Comparison of ENCODE assay signal across 1 cellular context in the genomic region with DNA sequence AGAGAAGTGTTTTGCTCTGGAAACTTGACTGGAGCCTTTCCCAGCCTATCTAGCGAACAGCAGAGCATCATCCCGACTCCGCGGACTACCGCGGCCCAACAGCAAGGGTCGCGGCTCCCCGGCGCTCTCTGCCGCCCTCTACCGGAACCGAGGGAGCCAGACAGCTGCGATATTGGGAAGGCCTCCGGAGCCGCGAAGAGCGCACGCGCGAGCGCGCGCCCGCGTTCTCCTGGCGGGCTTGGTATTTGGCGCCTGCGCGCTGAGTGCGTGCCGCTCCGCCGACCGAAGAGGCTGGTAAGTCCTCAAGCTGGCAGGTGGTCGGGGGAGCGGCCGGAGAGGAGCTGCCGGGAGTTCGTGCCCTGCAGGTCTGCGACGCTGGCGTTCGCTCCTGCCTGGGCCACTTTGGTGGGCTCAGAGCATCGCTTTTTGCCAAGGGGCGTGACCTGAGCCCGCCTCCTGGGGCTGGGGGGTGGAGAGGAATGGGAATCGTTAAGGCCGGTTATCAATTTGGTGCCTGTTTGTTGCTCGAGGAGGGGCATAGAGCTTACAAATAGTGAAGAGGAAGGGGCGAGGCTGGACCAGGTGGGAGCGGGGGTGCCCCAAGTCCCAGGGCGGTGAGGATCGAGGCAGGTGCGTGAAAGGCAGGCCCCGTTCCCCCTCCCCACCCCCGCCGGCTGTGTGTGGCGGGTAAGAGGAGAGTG.
TF ChIP-seq lines count a peak whose summit lies in the region.

A gene with protein sequence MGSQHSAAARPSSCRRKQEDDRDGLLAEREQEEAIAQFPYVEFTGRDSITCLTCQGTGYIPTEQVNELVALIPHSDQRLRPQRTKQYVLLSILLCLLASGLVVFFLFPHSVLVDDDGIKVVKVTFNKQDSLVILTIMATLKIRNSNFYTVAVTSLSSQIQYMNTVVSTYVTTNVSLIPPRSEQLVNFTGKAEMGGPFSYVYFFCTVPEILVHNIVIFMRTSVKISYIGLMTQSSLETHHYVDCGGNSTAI (plus strand): TSS at position 257 of the 701 bp plus-strand sequence. CDS start 641 bp downstream, outside the sequence.

TF ChIP-seq in HepG2, 621 proteins besides CTCF, POLR2A, EP300 and RAD21 (continued from another document and continues in another):
- TF ChIP-seq ZSCAN5A (CRISPR knock-in tag; IDR thresholded peaks at IDR 0.05; ENCODE audit: borderline replicate concordance) = no peak
- peak; percentile 52; the same call in 1 of the 2 replicates for TF ChIP-seq ELF3 (CRISPR knock-in tag; IDR thresholded peaks at IDR 0.05)
- TF ChIP-seq, protein P1, sequence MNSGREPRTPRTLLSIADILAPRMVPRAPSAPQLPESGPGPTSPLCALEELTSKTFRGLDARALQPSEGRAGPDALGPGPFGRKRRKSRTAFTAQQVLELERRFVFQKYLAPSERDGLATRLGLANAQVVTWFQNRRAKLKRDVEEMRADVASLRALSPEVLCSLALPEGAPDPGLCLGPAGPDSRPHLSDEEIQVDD (CRISPR knock-in tag; IDR thresholded peaks at IDR 0.05; ENCODE audit: borderline replicate concordance) = peak; percentile 71; the same call in 1 of the 2 replicates
- TF ChIP-seq, protein P2, sequence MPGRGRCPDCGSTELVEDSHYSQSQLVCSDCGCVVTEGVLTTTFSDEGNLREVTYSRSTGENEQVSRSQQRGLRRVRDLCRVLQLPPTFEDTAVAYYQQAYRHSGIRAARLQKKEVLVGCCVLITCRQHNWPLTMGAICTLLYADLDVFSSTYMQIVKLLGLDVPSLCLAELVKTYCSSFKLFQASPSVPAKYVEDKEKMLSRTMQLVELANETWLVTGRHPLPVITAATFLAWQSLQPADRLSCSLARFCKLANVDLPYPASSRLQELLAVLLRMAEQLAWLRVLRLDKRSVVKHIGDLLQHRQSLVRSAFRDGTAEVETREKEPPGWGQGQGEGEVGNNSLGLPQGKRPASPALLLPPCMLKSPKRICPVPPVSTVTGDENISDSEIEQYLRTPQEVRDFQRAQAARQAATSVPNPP (CRISPR knock-in tag; IDR thresholded peaks at IDR 0.05) = no peak
- TF ChIP-seq, protein P3, sequence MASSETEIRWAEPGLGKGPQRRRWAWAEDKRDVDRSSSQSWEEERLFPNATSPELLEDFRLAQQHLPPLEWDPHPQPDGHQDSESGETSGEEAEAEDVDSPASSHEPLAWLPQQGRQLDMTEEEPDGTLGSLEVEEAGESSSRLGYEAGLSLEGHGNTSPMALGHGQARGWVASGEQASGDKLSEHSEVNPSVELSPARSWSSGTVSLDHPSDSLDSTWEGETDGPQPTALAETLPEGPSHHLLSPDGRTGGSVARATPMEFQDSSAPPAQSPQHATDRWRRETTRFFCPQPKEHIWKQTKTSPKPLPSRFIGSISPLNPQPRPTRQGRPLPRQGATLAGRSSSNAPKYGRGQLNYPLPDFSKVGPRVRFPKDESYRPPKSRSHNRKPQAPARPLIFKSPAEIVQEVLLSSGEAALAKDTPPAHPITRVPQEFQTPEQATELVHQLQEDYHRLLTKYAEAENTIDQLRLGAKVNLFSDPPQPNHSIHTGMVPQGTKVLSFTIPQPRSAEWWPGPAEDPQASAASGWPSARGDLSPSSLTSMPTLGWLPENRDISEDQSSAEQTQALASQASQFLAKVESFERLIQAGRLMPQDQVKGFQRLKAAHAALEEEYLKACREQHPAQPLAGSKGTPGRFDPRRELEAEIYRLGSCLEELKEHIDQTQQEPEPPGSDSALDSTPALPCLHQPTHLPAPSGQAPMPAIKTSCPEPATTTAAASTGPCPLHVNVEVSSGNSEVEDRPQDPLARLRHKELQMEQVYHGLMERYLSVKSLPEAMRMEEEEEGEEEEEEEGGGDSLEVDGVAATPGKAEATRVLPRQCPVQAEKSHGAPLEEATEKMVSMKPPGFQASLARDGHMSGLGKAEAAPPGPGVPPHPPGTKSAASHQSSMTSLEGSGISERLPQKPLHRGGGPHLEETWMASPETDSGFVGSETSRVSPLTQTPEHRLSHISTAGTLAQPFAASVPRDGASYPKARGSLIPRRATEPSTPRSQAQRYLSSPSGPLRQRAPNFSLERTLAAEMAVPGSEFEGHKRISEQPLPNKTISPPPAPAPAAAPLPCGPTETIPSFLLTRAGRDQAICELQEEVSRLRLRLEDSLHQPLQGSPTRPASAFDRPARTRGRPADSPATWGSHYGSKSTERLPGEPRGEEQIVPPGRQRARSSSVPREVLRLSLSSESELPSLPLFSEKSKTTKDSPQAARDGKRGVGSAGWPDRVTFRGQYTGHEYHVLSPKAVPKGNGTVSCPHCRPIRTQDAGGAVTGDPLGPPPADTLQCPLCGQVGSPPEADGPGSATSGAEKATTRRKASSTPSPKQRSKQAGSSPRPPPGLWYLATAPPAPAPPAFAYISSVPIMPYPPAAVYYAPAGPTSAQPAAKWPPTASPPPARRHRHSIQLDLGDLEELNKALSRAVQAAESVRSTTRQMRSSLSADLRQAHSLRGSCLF (CRISPR knock-in tag; IDR thresholded peaks at IDR 0.05; ENCODE audit: borderline replicate concordance) = no peak
- TF ChIP-seq SP4 (CRISPR knock-in tag; IDR thresholded peaks at IDR 0.05) = peak; percentile 53; the same call in 1 of the 2 replicates
- TF ChIP-seq ZNF362 (CRISPR knock-in tag; IDR thresholded peaks at IDR 0.05; ENCODE audit: borderline replicate concordance) = no peak
- TF ChIP-seq ZNF18 (CRISPR knock-in tag; IDR thresholded peaks at IDR 0.05; ENCODE audit: insufficient replicate concordance) = no peak
- no peak for TF ChIP-seq ZFP1 (CRISPR knock-in tag; IDR thresholded peaks at IDR 0.05)
- TF ChIP-seq ZNF776 (CRISPR knock-in tag; IDR thresholded peaks at IDR 0.05) = no peak
- TF ChIP-seq IRF1 (CRISPR knock-in tag; IDR thresholded peaks at IDR 0.05; ENCODE audit: low read depth) = 0 out of 2 replicates have a peak, but pooled peaks have one; percentile 62
- peak; percentile 64; the same call in 1 of the 2 replicates for TF ChIP-seq PITX1 (CRISPR knock-in tag; IDR thresholded peaks at IDR 0.05)
- no peak for TF ChIP-seq EZH2 (conservative IDR thresholded peaks at IDR 0.05; ENCODE audit: low read depth, low read length)
- peak; percentile 69 for TF ChIP-seq ZFX (CRISPR knock-in tag; IDR thresholded peaks at IDR 0.05; ENCODE audit: low read depth)
- no peak for TF ChIP-seq ZNF431 (CRISPR knock-in tag; IDR thresholded peaks at IDR 0.05; ENCODE audit: borderline replicate concordance, low read depth)
- TF ChIP-seq SMAD1 (CRISPR knock-in tag; IDR thresholded peaks at IDR 0.05; ENCODE audit: borderline replicate concordance, low read depth) = no peak
- no peak for TF ChIP-seq ZNF382 (CRISPR knock-in tag; IDR thresholded peaks at IDR 0.05; ENCODE audit: borderline replicate concordance)
- TF ChIP-seq MXD4 (CRISPR knock-in tag; IDR thresholded peaks at IDR 0.05) = peak; percentile 72; the same call in 1 of the 2 replicates
- no peak for TF ChIP-seq ZNF775 (CRISPR knock-in tag; IDR thresholded peaks at IDR 0.05; ENCODE audit: borderline replicate concordance)
- TF ChIP-seq ATM (IDR thresholded peaks at IDR 0.05; ENCODE audit: borderline replicate concordance) = no peak
- no peak for TF ChIP-seq ZBTB26 (CRISPR knock-in tag; IDR thresholded peaks at IDR 0.05; ENCODE audit: borderline replicate concordance)
- peak; percentile 92 for TF ChIP-seq ZNF781 (CRISPR knock-in tag; IDR thresholded peaks at IDR 0.05; ENCODE audit: borderline replicate concordance, not compliant biosample characterization)
- no peak for TF ChIP-seq RBAK (CRISPR knock-in tag; IDR thresholded peaks at IDR 0.05)
- 0 out of 2 replicates have a peak, but pooled peaks have one; percentile 31 for TF ChIP-seq CHD2 (IDR thresholded peaks at IDR 0.05; ENCODE audit: low read depth, low read length)
- 0 out of 2 replicates have a peak, but pooled peaks have one; percentile 50 for TF ChIP-seq ZNF607 (CRISPR knock-in tag; IDR thresholded peaks at IDR 0.05; ENCODE audit: borderline replicate concordance)
- no peak for TF ChIP-seq ZNF878 (CRISPR knock-in tag; IDR thresholded peaks at IDR 0.05)
- TF ChIP-seq NFYC (CRISPR knock-in tag; IDR thresholded peaks at IDR 0.05) = no peak
- no peak for TF ChIP-seq KLF6 (CRISPR knock-in tag; IDR thresholded peaks at IDR 0.05)
- TF ChIP-seq, protein P4, sequence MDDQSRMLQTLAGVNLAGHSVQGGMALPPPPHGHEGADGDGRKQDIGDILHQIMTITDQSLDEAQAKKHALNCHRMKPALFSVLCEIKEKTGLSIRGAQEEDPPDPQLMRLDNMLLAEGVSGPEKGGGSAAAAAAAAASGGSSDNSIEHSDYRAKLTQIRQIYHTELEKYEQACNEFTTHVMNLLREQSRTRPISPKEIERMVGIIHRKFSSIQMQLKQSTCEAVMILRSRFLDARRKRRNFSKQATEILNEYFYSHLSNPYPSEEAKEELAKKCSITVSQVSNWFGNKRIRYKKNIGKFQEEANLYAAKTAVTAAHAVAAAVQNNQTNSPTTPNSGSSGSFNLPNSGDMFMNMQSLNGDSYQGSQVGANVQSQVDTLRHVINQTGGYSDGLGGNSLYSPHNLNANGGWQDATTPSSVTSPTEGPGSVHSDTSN (CRISPR knock-in tag; IDR thresholded peaks at IDR 0.05; ENCODE audit: borderline replicate concordance) = no peak
- no peak for TF ChIP-seq FOSL1 (CRISPR knock-in tag; IDR thresholded peaks at IDR 0.05; ENCODE audit: borderline replicate concordance)
- no peak for TF ChIP-seq KAT7 (CRISPR knock-in tag; IDR thresholded peaks at IDR 0.05; ENCODE audit: borderline replicate concordance)
- TF ChIP-seq ZNF224 (CRISPR knock-in tag; IDR thresholded peaks at IDR 0.05) = no peak
- peak; percentile 62; the same call in 1 of the 2 replicates for TF ChIP-seq ZFP36L1 (CRISPR knock-in tag; IDR thresholded peaks at IDR 0.05)
- no peak for TF ChIP-seq FIP1L1 (IDR thresholded peaks at IDR 0.05; ENCODE audit: borderline replicate concordance, insufficient read depth, low read depth, low read length)
- TF ChIP-seq BRCA1 (CRISPR knock-in tag; IDR thresholded peaks at IDR 0.05) = no peak
- peak; percentile 61; the same call in 1 of the 2 replicates for TF ChIP-seq HIC2 (CRISPR knock-in tag; IDR thresholded peaks at IDR 0.05; ENCODE audit: low read depth)
- no peak for TF ChIP-seq ATF4 (CRISPR knock-in tag; IDR thresholded peaks at IDR 0.05)
- 0 out of 2 replicates have a peak, but pooled peaks have one; percentile 41 for TF ChIP-seq ZNF317 (CRISPR knock-in tag; IDR thresholded peaks at IDR 0.05)
